20 cellular contexts compared by ENCODE assay signal in the genomic region with DNA sequence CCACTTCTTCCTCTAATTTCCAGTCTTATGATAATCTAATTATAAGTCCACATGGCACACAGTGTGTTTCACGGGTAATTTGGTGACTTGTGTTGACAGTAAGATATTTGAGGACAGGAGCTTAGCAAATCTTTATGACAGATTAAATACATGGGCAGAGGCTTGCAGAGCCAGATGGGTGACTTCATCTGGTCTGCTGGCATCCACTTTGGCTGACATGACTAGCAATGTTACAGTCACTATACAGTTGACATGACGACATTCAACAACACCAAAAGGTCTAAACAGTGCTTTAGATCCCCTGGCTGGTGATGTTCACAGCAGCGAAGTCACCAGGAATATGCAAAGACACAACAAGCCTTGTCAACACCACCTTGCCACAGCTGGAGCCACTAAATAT.
"Had no signal": no experiment of that assay in that cellular context is flagged by ENCODE, and none has a peak within 500 bp of the region (broad histone marks: within the 10 kb centered on the region; RNA-seq: fewer than 3 reads in every experiment).

No MANE protein-coding gene starts in this region.

- H3K9me3 Mint-ChIP-seq: neural crest cell had no signal

- H3K27ac Mint-ChIP-seq: naive thymus-derived CD4-positive, alpha-beta T cell; stimulated activated memory B cell treated with anti-CD40 and anti-IgM and Interleukin-4, amounts not matched to agents 10 μg/mL and 1 μg/mL and 100 μg/mL, for 72 hours; stimulated activated naive CD8-positive, alpha-beta T cell treated with anti-CD3 and anti-CD28 coated beads, Interleukin-15, Interleukin-2, amounts not matched to agents 100 ng/mL and 50 ng/mL, for 24 hours had no signal

- H3K4me1 Mint-ChIP-seq: neural crest cell; stimulated activated memory B cell treated with anti-CD40 and anti-IgM and Interleukin-4, amounts not matched to agents 10 μg/mL and 1 μg/mL and 100 μg/mL, for 72 hours had no signal

- H3K36me3 Mint-ChIP-seq: stimulated activated memory B cell treated with anti-CD40 and anti-IgM and Interleukin-4, amounts not matched to agents 10 μg/mL and 1 μg/mL and 100 μg/mL, for 72 hours had no signal

- H3K27ac ChIP-seq: colonic mucosa, heart left ventricle, prostate gland, spleen, tibial artery, upper lobe of right lung, vagina had no signal

- FAIRE-seq: frontal cortex, islet of Langerhans had no signal

- H3K4me3 ChIP-seq: colonic mucosa, heart left ventricle, prostate gland, spleen, tibial artery, upper lobe of right lung, vagina had no signal

- H3K36me3 ChIP-seq: colonic mucosa, heart left ventricle, prostate gland, spleen, tibial artery, upper lobe of right lung, vagina had no signal

- H3K4me3 Mint-ChIP-seq: naive thymus-derived CD4-positive, alpha-beta T cell; neural crest cell; stimulated activated memory B cell treated with anti-CD40 and anti-IgM and Interleukin-4, amounts not matched to agents 10 μg/mL and 1 μg/mL and 100 μg/mL, for 72 hours; stimulated activated naive CD8-positive, alpha-beta T cell treated with anti-CD3 and anti-CD28 coated beads, Interleukin-15, Interleukin-2, amounts not matched to agents 100 ng/mL and 50 ng/mL, for 24 hours had no signal

- H3K9me3 ChIP-seq: colonic mucosa, prostate gland, tibial artery, upper lobe of right lung, vagina had no signal

- H3K4me1 ChIP-seq: tibial artery had no signal

- H3K27me3 ChIP-seq: colonic mucosa, heart left ventricle, spleen, tibial artery, upper lobe of right lung, vagina had no signal

- DNase-seq: colonic mucosa; dermis blood vessel endothelial cell; erythroblast; hypothalamus; kidney glomerular epithelial cell; naive thymus-derived CD4-positive, alpha-beta T cell; spleen; stimulated activated CD4-positive, alpha-beta T cell treated with anti-CD3 and anti-CD28 coated beads, Interleukin-15, amount 100 ng/mL, for 24 hours; stimulated activated CD4-positive, alpha-beta T cell treated with anti-CD3 and anti-CD28 coated beads, Interleukin-1b, Interleukin-23, amount 100 ng/mL, for 48 hours; stimulated activated CD4-positive, alpha-beta T cell treated with anti-CD3 and anti-CD28 coated beads, Interleukin-4, amount 100 ng/mL, for 24 hours; tibial artery; upper lobe of right lung had no signal
